Comparison of ENCODE assay signal across 9 cellular contexts in genomic region chr6:4313044-4313686, GRCh38.
DNase-seq lines count a peak whose midpoint lies in the region; ATAC-seq, FAIRE-seq and TF ChIP-seq lines count a peak whose summit lies in the region.
"Had no signal": no experiment of that assay in that cellular context is flagged by ENCODE, and none has a peak within 500 bp of the region (broad histone marks: within the 10 kb centered on the region; RNA-seq: fewer than 3 reads in every experiment).

No MANE protein-coding gene starts in this region.

- intact Hi-C loops in HepG2 (cut with micrococcal nuclease; ENCODE audit: unreplicated experiment), result loop anchor here (5.0 to 10.0 kb wide), 2 partner anchors 644 to 722 kb away; no protein-coding TSS in a partner anchor

- in situ Hi-C loops in HepG2 (cut with HindIII; ENCODE audit: extremely low pct_ligation_motif_present, low pct_unique_long_range_greater_than_20kb), result no loop called here

- WGBS in HepG2 (ENCODE audit: low lambda C conversion rate), result 0% methylated on average over 2 of the region's 2 CpGs

- ATAC-seq in HepG2 (no peak), GM19463 (IDR thresholded peaks at IDR 0.05; ENCODE audit: unreplicated experiment) (no peak), GM19397 (IDR thresholded peaks at IDR 0.05; ENCODE audit: unreplicated experiment) (no peak)

- no peak overlapping the region for H3K9ac ChIP-seq in HepG2 (ENCODE audit: insufficient read depth, low read depth, low read length)

- no peaks in the 10 kb centered on the region for H3K4me1 ChIP-seq in HepG2 (ENCODE audit: insufficient read depth, low read length)

- no peak for TF ChIP-seq POLR2A in HepG2 (IDR thresholded peaks at IDR 0.05; ENCODE audit: insufficient read depth in 1 of 2, low read depth in 2 of 2, low read length in 2 of 2)

- peak; percentile 39 for TF ChIP-seq CTCF in HepG2 (CRISPR knock-in tag; IDR thresholded peaks at IDR 0.05)

- H4K20me1 ChIP-seq in HepG2 (ENCODE audit: insufficient read depth, low read length), result no peaks in the 10 kb centered on the region

- POLR2A ChIA-PET in HepG2 (lab: Yijun Ruan, JAX), result no interaction called here

- no peak overlapping the region for H2AFZ ChIP-seq in HepG2 (ENCODE audit: low read length)

- no peak overlapping the region for H3K4me2 ChIP-seq in HepG2 (ENCODE audit: low read depth, low read length)

- peaks cover 0 to 12% of the 10 kb centered on the region in 2 experiments; a peak in 2 of 5 replicates for H3K27me3 ChIP-seq in HepG2 (ENCODE audit: control insufficient read depth in 1 of 2, insufficient read depth in 2 of 2, low read length in 2 of 2)
- H3K27me3 ChIP-seq: upper lobe of left lung had no signal

- no peaks in the 10 kb centered on the region for H3K79me2 ChIP-seq in HepG2 (ENCODE audit: insufficient read depth, low read length)

- TF ChIP-seq EP300 in HepG2 (IDR thresholded peaks at IDR 0.05; ENCODE audit: low read depth in 2 of 2, low read length in 2 of 2), result no peak
- no peak for TF ChIP-seq EP300 in HepG2 (CRISPR knock-in tag; IDR thresholded peaks at IDR 0.05; ENCODE audit: borderline replicate concordance)

- TF ChIP-seq RAD21 in HepG2 (CRISPR knock-in tag; IDR thresholded peaks at IDR 0.05), result no peak

- no peak for FAIRE-seq in HepG2 (lab: Jason Lieb, UNC)

- no peak overlapping the region for H3K27ac ChIP-seq in HepG2 (ENCODE audit: extremely low read length, insufficient read depth, low read length)

- peaks cover 26% of the 10 kb centered on the region; the same call in 1 of the 2 replicates for H3K9me3 ChIP-seq in HepG2 (ENCODE audit: low read length)

- no TSS peak for BruUV-seq in HepG2 (replicated peaks; lab: Mats Ljungman, UMichigan)

- H3K36me3 ChIP-seq in HepG2 (replicated peaks in 1 of 2; ENCODE audit: control insufficient read depth in 1 of 2, insufficient read depth in 2 of 2, low read length in 2 of 2), result no peaks in the 10 kb centered on the region
- H3K36me3 ChIP-seq: upper lobe of left lung had no signal

- H3K4me3 ChIP-seq in HepG2 (replicated peaks in 1 of 3; ENCODE audit: insufficient read depth in 1 of 3, low read depth in 2 of 3, low read length in 3 of 3), result no peak overlapping the region
- H3K4me3 ChIP-seq: upper lobe of left lung had no signal

- DNase-seq in Ammon's horn (ENCODE audit: low spot score) (peak; percentile 50), LHCN-M2 (ENCODE audit: low read depth) (peak; percentile 91), brain pericyte (ENCODE audit: low read depth, low spot score) (peak; percentile 36), HepG2 (ENCODE audit: low spot score) (no peak), NCI-H82 (lab: John Stamatoyannopoulos, UW) (no peak)
- no peak for DNase-seq in activated CD4-positive, alpha-beta T cell treated with anti-CD3 and anti-CD28 coated beads for 4 hours
- DNase-seq: upper lobe of left lung had no signal

- CTCF ChIA-PET in HepG2 (lab: Yijun Ruan, JAX; ENCODE audit: low intra/inter-chr PET ratio, low total read pairs), result no interaction called here

TF ChIP-seq in HepG2, 621 proteins besides CTCF, POLR2A, EP300 and RAD21:
- TF ChIP-seq, protein P1, sequence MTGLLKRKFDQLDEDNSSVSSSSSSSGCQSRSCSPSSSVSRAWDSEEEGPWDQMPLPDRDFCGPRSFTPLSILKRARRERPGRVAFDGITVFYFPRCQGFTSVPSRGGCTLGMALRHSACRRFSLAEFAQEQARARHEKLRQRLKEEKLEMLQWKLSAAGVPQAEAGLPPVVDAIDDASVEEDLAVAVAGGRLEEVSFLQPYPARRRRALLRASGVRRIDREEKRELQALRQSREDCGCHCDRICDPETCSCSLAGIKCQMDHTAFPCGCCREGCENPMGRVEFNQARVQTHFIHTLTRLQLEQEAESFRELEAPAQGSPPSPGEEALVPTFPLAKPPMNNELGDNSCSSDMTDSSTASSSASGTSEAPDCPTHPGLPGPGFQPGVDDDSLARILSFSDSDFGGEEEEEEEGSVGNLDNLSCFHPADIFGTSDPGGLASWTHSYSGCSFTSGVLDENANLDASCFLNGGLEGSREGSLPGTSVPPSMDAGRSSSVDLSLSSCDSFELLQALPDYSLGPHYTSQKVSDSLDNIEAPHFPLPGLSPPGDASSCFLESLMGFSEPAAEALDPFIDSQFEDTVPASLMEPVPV (CRISPR knock-in tag; IDR thresholded peaks at IDR 0.05), result no peak
- peak; percentile 73 for TF ChIP-seq STAG1 (CRISPR knock-in tag; IDR thresholded peaks at IDR 0.05)
TF ChIP-seq in HepG2: peak in this region for 1.

Comparison
In these comparisons a context has a peak if more than half of its experiments do, and no peak if none do; other contexts are left out.
1. DNase-seq: peak in Ammon's horn (single experiment), LHCN-M2 (single experiment) and brain pericyte (single experiment); none in HepG2 (single experiment), activated CD4-positive, alpha-beta T cell treated with anti-CD3 and anti-CD28 coated beads for 4 hours (0 of 2) and NCI-H82 (single experiment).